Comparison of ENCODE assay signal across 15 cellular contexts in genomic region chr19:3024509-3024869, GRCh38. TPM values are rescaled to one million over a fixed set of nuclear protein-coding genes. Genes with fewer than 3 reads are reported as not detected.
DNase-seq lines count a peak whose midpoint lies in the region; ATAC-seq, FAIRE-seq and TF ChIP-seq lines count a peak whose summit lies in the region.
"Had no signal": no experiment of that assay in that cellular context is flagged by ENCODE, and none has a peak within 500 bp of the region (broad histone marks: within the 10 kb centered on the region; RNA-seq: fewer than 3 reads in every experiment).

No MANE protein-coding gene starts in this region.

- H3K4me1 Mint-ChIP-seq in T-helper 2 cell treated with Interferon-gamma antibody and Interleukin-4, amounts not matched to agents 5 μg/mL and 100 μg/mL, for 36 hours (ENCODE audit: low read depth): peaks cover 14% of the 10 kb centered on the region
- H3K4me1 Mint-ChIP-seq in CD4-positive, CD25-positive, alpha-beta regulatory T cell: peaks cover 0 to 36% (median 7%) of the 10 kb centered on the region in 4 donors

- no peaks in the 10 kb centered on the region for H3K9me3 Mint-ChIP-seq in T-helper 2 cell treated with Interferon-gamma antibody and Interleukin-4, amounts not matched to agents 5 μg/mL and 100 μg/mL, for 36 hours
- H3K9me3 Mint-ChIP-seq in CD4-positive, CD25-positive, alpha-beta regulatory T cell: peaks cover 0 to 4% (median 0%) of the 10 kb centered on the region in 7 donors
- H3K9me3 Mint-ChIP-seq: dendritic cell treated with granulocyte-macrophage colony-stimulating factor and Interleukin-4, amounts not matched to agents 40 ng/mL and 50 ng/mL, for 4 days; stimulated activated memory B cell treated with anti-CD40 and anti-IgM and Interleukin-4, amounts not matched to agents 10 μg/mL and 1 μg/mL and 100 μg/mL, for 72 hours had no signal

- H3F3A ChIP-seq in PC-9 (ENCODE audit: insufficient read depth, low read depth): no peaks in the 10 kb centered on the region

- FAIRE-seq in GM12891 (lab: Jason Lieb, UNC): no peak
- FAIRE-seq: keratinocyte had no signal

- no peaks in the 10 kb centered on the region for H3K36me3 Mint-ChIP-seq in T-helper 2 cell treated with Interferon-gamma antibody and Interleukin-4, amounts not matched to agents 5 μg/mL and 100 μg/mL, for 36 hours (ENCODE audit: low read depth)
- no peaks in the 10 kb centered on the region for H3K36me3 Mint-ChIP-seq in CD4-positive, CD25-positive, alpha-beta regulatory T cell
- H3K36me3 Mint-ChIP-seq: stimulated activated memory B cell treated with anti-CD40 and anti-IgM and Interleukin-4, amounts not matched to agents 10 μg/mL and 1 μg/mL and 100 μg/mL, for 72 hours had no signal

- DNase-seq in T-helper 2 cell treated with Interferon-gamma antibody and Interleukin-4, amounts not matched to agents 5 μg/mL and 100 μg/mL, for 36 hours (ENCODE audit: low spot score): no peak
- DNase-seq in T-helper 2 cell (no peak), GM12891 (ENCODE audit: insufficient read length, low spot score) (no peak), NCI-H2107 treated with DMSO at 0.1 percent for 48 hours (lab: John Stamatoyannopoulos, UW; ENCODE audit: unreplicated experiment) (no peak), PC-9 (no peak)
- peak in 1 of 3 donors; percentile 61 for DNase-seq in CD4-positive, CD25-positive, alpha-beta regulatory T cell
- peak; percentile 43 to 56 for DNase-seq in activated T-cell treated with anti-CD3 and anti-CD28 coated beads, Interleukin-2, amount 50 U/mL, for 48 hours
- DNase-seq: Kasumi-1, midbrain, NCI-H446 treated with DMSO at 0.1 percent for 48 hours, nucleus accumbens had no signal

- no peaks in the 10 kb centered on the region for H3K36me3 ChIP-seq in CD4-positive, CD25-positive, alpha-beta regulatory T cell (ENCODE audit: control insufficient read depth, insufficient read depth, low read length)
- H3K36me3 ChIP-seq in iPS-20b (ENCODE audit: insufficient read depth, low read depth, low read length) (no peaks in the 10 kb centered on the region), PC-9 (ENCODE audit: low read depth) (no peaks in the 10 kb centered on the region)

- peaks cover 5% of the 10 kb centered on the region for H3K27me3 ChIP-seq in CD4-positive, CD25-positive, alpha-beta regulatory T cell (ENCODE audit: control insufficient read depth, insufficient read depth, low read length)
- peaks cover 61% of the 10 kb centered on the region for H3K27me3 ChIP-seq in iPS-20b (ENCODE audit: insufficient read depth, low read length)
- H3K27me3 ChIP-seq in PC-9 (ENCODE audit: insufficient read depth, low read depth): no peaks in the 10 kb centered on the region

- no peak overlapping the region for H3K4me3 Mint-ChIP-seq in T-helper 2 cell treated with Interferon-gamma antibody and Interleukin-4, amounts not matched to agents 5 μg/mL and 100 μg/mL, for 36 hours
- H3K4me3 Mint-ChIP-seq in CD4-positive, CD25-positive, alpha-beta regulatory T cell: peak overlapping the region in 3 of 4 donors; percentile 56 to 83 (median 67)
- H3K4me3 Mint-ChIP-seq: dendritic cell treated with granulocyte-macrophage colony-stimulating factor and Interleukin-4, amounts not matched to agents 40 ng/mL and 50 ng/mL, for 4 days; stimulated activated memory B cell treated with anti-CD40 and anti-IgM and Interleukin-4, amounts not matched to agents 10 μg/mL and 1 μg/mL and 100 μg/mL, for 72 hours had no signal

- no TSS peak for BruUV-seq in PC-9 (replicated peaks; lab: Mats Ljungman, UMichigan)

- H3K4me1 ChIP-seq in CD4-positive, CD25-positive, alpha-beta regulatory T cell (ENCODE audit: control insufficient read depth, insufficient read depth, low read length, poor library complexity, severe bottlenecking): peaks cover 27% of the 10 kb centered on the region
- H3K4me1 ChIP-seq in iPS-20b (ENCODE audit: insufficient read depth, low read length): peaks cover 7% of the 10 kb centered on the region
- H3K4me1 ChIP-seq in PC-9 (replicated peaks; ENCODE audit: insufficient read depth): no peaks in the 10 kb centered on the region

- TF ChIP-seq CTCF in PC-9 (conservative IDR thresholded peaks at IDR 0.05): no peak

- no peaks in the 10 kb centered on the region for H4K20me1 ChIP-seq in PC-9 (ENCODE audit: insufficient read depth)

- no peaks in the 10 kb centered on the region for H3K79me2 ChIP-seq in PC-9 (ENCODE audit: low read depth)

- no peaks in the 10 kb centered on the region for H3K9me2 ChIP-seq in PC-9 (ENCODE audit: insufficient read depth)

- no peak overlapping the region for H3K4me3 ChIP-seq in CD4-positive, CD25-positive, alpha-beta regulatory T cell (ENCODE audit: low read depth, low read length)
- H3K4me3 ChIP-seq in iPS-20b (ENCODE audit: low read length) (peak overlapping the region; percentile 54; the same call in 1 of the 2 replicates), PC-9 (no peak overlapping the region)

- no peaks in the 10 kb centered on the region for H3K9me3 ChIP-seq in CD4-positive, CD25-positive, alpha-beta regulatory T cell (ENCODE audit: control insufficient read depth in 2 of 2, low read length in 2 of 2)
- H3K9me3 ChIP-seq in iPS-20b (ENCODE audit: insufficient read depth, low read depth, low read length) (peaks cover 4% of the 10 kb centered on the region; the same call in 1 of the 2 replicates), PC-9 (ENCODE audit: insufficient read depth, low read depth) (no peaks in the 10 kb centered on the region)

- H3K27me3 Mint-ChIP-seq in T-helper 2 cell treated with Interferon-gamma antibody and Interleukin-4, amounts not matched to agents 5 μg/mL and 100 μg/mL, for 36 hours (ENCODE audit: low read depth): peaks cover 23% of the 10 kb centered on the region
- peaks cover 1% of the 10 kb centered on the region for H3K27me3 Mint-ChIP-seq in CD4-positive, CD25-positive, alpha-beta regulatory T cell

- no peak overlapping the region for H3K9ac ChIP-seq in iPS-20b (ENCODE audit: low read depth, low read length)

- CTCF ChIA-PET in PC-9 (lab: Charles Lee): no interaction called here

- ATAC-seq in CD4-positive, CD25-positive, alpha-beta regulatory T cell (ENCODE audit: low read depth in 2 of 2): no peak
- ATAC-seq: stimulated activated memory B cell treated with anti-CD40 and anti-IgM and Interleukin-4, amounts not matched to agents 10 μg/mL and 1 μg/mL and 100 μg/mL, for 72 hours had no signal

- no peak overlapping the region for H3K27ac ChIP-seq in CD4-positive, CD25-positive, alpha-beta regulatory T cell (ENCODE audit: insufficient read depth, low read length, poor library complexity, severe bottlenecking)
- no peak overlapping the region for H3K27ac ChIP-seq in iPS-20b (ENCODE audit: low read length)
- H3K27ac ChIP-seq in PC-9: no peak overlapping the region

- intact Hi-C loops in PC-9 (cut with micrococcal nuclease; ENCODE audit: unreplicated experiment): no loop called here

- H2AFZ ChIP-seq in PC-9: no peak overlapping the region

- POLR2A ChIA-PET in PC-9 (lab: Charles Lee; ENCODE audit: unreplicated experiment): interaction anchor here (0.6 kb wide), 1 partner anchor 17 kb away, joined by 4 read pairs; no protein-coding TSS in a partner anchor

- TF ChIP-seq POLR2A in GM12891 (IDR thresholded peaks at IDR 0.05; ENCODE audit: low read depth, low read length): no peak

- no peak overlapping the region for H3K4me2 ChIP-seq in PC-9

- H3K27ac Mint-ChIP-seq in T-helper 2 cell treated with Interferon-gamma antibody and Interleukin-4, amounts not matched to agents 5 μg/mL and 100 μg/mL, for 36 hours: peak overlapping the region; percentile 20
- H3K27ac Mint-ChIP-seq in CD4-positive, CD25-positive, alpha-beta regulatory T cell: no peak overlapping the region
- H3K27ac Mint-ChIP-seq: dendritic cell treated with granulocyte-macrophage colony-stimulating factor and Interleukin-4, amounts not matched to agents 40 ng/mL and 50 ng/mL, for 4 days; stimulated activated memory B cell treated with anti-CD40 and anti-IgM and Interleukin-4, amounts not matched to agents 10 μg/mL and 1 μg/mL and 100 μg/mL, for 72 hours had no signal

TF ChIP-seq in GM12891, 5 proteins besides CTCF, POLR2A, EP300 and RAD21:
- TF ChIP-seq POU2F2 (IDR thresholded peaks at IDR 0.05; ENCODE audit: low read depth, low read length) (no peak), SPI1 (IDR thresholded peaks at IDR 0.05; ENCODE audit: low read depth, low read length) (no peak), TAF1 (IDR thresholded peaks at IDR 0.05; ENCODE audit: low read depth, low read length) (no peak), PAX5 (IDR thresholded peaks at IDR 0.05; ENCODE audit: insufficient read depth, low read length, severe bottlenecking) (no peak), POLR2AphosphoS5 (IDR thresholded peaks at IDR 0.05; ENCODE audit: low read depth, low read length) (no peak)

RNA-seq across cellular contexts. Expression of gene TLE2, which starts 4.6 kb away (rescaled TPM):
- total RNA-seq in CD4-positive, CD25-positive, alpha-beta regulatory T cell: 9.3 TPM
- polyA plus RNA-seq in CD4-positive, CD25-positive, alpha-beta regulatory T cell: 1 to 10 TPM; 3.1 to 4.5 (median 3.9) TPM
- polyA plus RNA-seq in GM12891 (2012; ENCODE audit: low read depth, missing spikeins): 0.06 TPM
- 13.7 and 21.8 TPM in 2 replicates for total RNA-seq in PC-9 (2021)

RNA-seq across cellular contexts. Expression of gene TLE5, which starts 37.8 kb away (rescaled TPM):
- total RNA-seq in CD4-positive, CD25-positive, alpha-beta regulatory T cell: 1,009 TPM
- polyA plus RNA-seq in CD4-positive, CD25-positive, alpha-beta regulatory T cell: 100 to 1,000 TPM; 608 to 773 (median 661) TPM
- 250 TPM for polyA plus RNA-seq in GM12891 (2012; ENCODE audit: low read depth, missing spikeins)
- total RNA-seq in PC-9 (2021): 210 and 217 TPM in 2 replicates

RNA-seq across cellular contexts. Expression of gene TLE6, which starts 47.1 kb away (rescaled TPM):
- not detected for total RNA-seq in CD4-positive, CD25-positive, alpha-beta regulatory T cell
- polyA plus RNA-seq in CD4-positive, CD25-positive, alpha-beta regulatory T cell: not detected
- 10.3 TPM for polyA plus RNA-seq in GM12891 (2012; ENCODE audit: low read depth, missing spikeins)
- 0.90 and 1.1 TPM in 2 replicates for total RNA-seq in PC-9 (2021)

Comparison
In these comparisons a context has a peak if more than half of its experiments do, and no peak if none do; other contexts are left out.
1. DNase-seq: peak in activated T-cell treated with anti-CD3 and anti-CD28 coated beads, Interleukin-2, amount 50 U/mL, for 48 hours (2 of 2); none in T-helper 2 cell treated with Interferon-gamma antibody and Interleukin-4, amounts not matched to agents 5 μg/mL and 100 μg/mL, for 36 hours (single experiment), T-helper 2 cell (0 of 5), GM12891 (single experiment), NCI-H2107 treated with DMSO at 0.1 percent for 48 hours (single experiment) and PC-9 (0 of 2).